ENCODE assay signal across 1 cellular context in genomic region chr1:32775640-32776337, GRCh38.
TF ChIP-seq lines count a peak whose summit lies in the region.

No MANE protein-coding gene starts in this region.

TF ChIP-seq in WTC11, 78 proteins besides CTCF, POLR2A, EP300 and RAD21 (continued from another document):
- TF ChIP-seq ZNF532 (CRISPR knock-in tag; IDR thresholded peaks at IDR 0.05; ENCODE audit: borderline replicate concordance) (no peak), TCF7 (CRISPR knock-in tag; IDR thresholded peaks at IDR 0.05; ENCODE audit: low read depth) (no peak), HMGA2 (CRISPR knock-in tag; IDR thresholded peaks at IDR 0.05) (no peak), MYBL2 (CRISPR knock-in tag; IDR thresholded peaks at IDR 0.05) (no peak)
